In the genomic region with DNA sequence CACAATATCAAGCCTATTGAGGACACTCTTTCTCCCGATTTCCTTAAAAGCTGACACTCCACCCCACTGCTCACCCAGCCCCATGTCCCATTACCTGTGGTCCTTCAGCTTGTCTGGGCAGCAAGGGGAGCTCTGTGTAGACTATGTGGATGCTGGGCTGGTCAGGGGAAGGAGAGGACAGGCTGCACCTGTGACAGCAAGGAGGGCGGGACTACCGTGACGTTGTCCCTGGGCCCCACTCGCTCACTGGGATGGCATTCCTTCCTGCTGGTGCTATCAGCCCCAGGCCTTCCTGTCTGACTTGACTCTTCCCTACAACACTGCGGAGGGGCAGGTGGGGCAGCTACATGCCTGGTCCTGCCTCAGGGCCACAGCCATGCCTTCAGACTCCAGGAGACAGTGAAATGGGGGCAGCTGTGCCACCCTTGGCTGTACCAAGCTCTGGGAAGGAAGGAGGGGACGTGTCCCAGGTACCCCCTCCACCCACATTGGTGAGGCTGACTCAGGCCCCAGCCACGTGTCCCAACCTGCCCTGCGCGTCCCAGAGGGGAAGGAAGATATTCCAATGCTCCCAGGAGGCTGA, we compare ENCODE assay signal across 10 cellular contexts. TPM values are rescaled to one million over a fixed set of nuclear protein-coding genes. Genes with fewer than 3 reads are reported as not detected.
DNase-seq lines count a peak whose midpoint lies in the region; TF ChIP-seq lines count a peak whose summit lies in the region.
"Had no signal": no experiment of that assay in that cellular context is flagged by ENCODE, and none has a peak within 500 bp of the region (broad histone marks: within the 10 kb centered on the region; RNA-seq: fewer than 3 reads in every experiment).

A gene with protein sequence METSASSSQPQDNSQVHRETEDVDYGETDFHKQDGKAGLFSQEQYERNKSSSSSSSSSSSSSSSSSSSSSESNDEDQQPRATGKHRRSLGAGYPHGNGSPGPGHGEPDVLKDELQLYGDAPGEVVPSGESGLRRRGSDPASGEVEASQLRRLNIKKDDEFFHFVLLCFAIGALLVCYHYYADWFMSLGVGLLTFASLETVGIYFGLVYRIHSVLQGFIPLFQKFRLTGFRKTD (minus strand): TSS at position 163 of the 583 bp plus-strand sequence. CDS start 9,427 bp downstream, outside the sequence.

- DNase-seq in COLO668 (lab: John Stamatoyannopoulos, UW; ENCODE audit: unreplicated experiment), result peak; percentile 12
- DNase-seq in NCI-H2171 (lab: John Stamatoyannopoulos, UW), result peak; percentile 13
- peak; percentile 76 for DNase-seq in prostate gland (ENCODE audit: low spot score)
- no peak for DNase-seq in endothelial cell (ENCODE audit: low spot score)
- no peak for DNase-seq in GM19238 (ENCODE audit: insufficient read length, low spot score)
- no peak for DNase-seq in dedifferentiated amniotic fluid mesenchymal stem cell (ENCODE audit: extremely low spot score)
- no peak for DNase-seq in T-helper 1 cell
- DNase-seq: activated CD4-positive, alpha-beta T cell treated with anti-CD3 and anti-CD28 coated beads, Interleukin-2, amount 50 U/mL, for 1 hour; central memory CD4-positive, alpha-beta T cell had no signal

- TF ChIP-seq CTCF in prostate gland (IDR thresholded peaks at IDR 0.05) (no peak), endothelial cell (IDR thresholded peaks at IDR 0.05; ENCODE audit: unreplicated experiment) (no peak)

- H3K27ac ChIP-seq in esophagus (ENCODE audit: low read depth in 2 of 2, low read length in 1 of 2), result peak within 1 kb of the TSS; percentile 96 to 98
- peak within 1 kb of the TSS; percentile 74 to 80 for H3K27ac ChIP-seq in prostate gland

- 52 to 80% methylated on average over 10 of the region's 10 CpGs for WGBS in esophagus, 2 donors
- 55% methylated on average over 10 of the region's 10 CpGs for WGBS in prostate gland

- H3K36me3 ChIP-seq in esophagus (ENCODE audit: control insufficient read depth in 2 of 2, insufficient read depth in 2 of 2, low read length in 1 of 2) (no peaks in the 10 kb centered on the region), prostate gland (no peaks in the 10 kb centered on the region)

- TF ChIP-seq POLR2A in prostate gland (IDR thresholded peaks at IDR 0.05), result peak; percentile 72

- H3K4me3 ChIP-seq in esophagus (ENCODE audit: low read depth in 1 of 2, low read length in 2 of 2) (peak within 1 kb of the TSS; percentile 51 to 59), prostate gland (no peak within 1 kb of the TSS)

- H3K4me1 ChIP-seq in esophagus (ENCODE audit: control insufficient read depth in 2 of 2, insufficient read depth in 2 of 2, low read length in 1 of 2) (peaks cover 2 to 13% of the 10 kb centered on the region in 2 donors), prostate gland (replicated peaks) (no peaks in the 10 kb centered on the region)

- peaks cover 4% of the 10 kb centered on the region for H3K27me3 Mint-ChIP-seq in endothelial cell (ENCODE audit: unreplicated experiment)

- no peak within 1 kb of the TSS for H3K27ac Mint-ChIP-seq in endothelial cell (ENCODE audit: unreplicated experiment)

- H3K4me1 Mint-ChIP-seq in endothelial cell (ENCODE audit: unreplicated experiment), result peaks cover 10% of the 10 kb centered on the region

- no peaks in the 10 kb centered on the region for H3K36me3 Mint-ChIP-seq in endothelial cell (ENCODE audit: low read depth, unreplicated experiment)

- H3K9me3 Mint-ChIP-seq in endothelial cell (ENCODE audit: unreplicated experiment), result no peaks in the 10 kb centered on the region

- H3K4me3 Mint-ChIP-seq in endothelial cell (ENCODE audit: unreplicated experiment), result no peak within 1 kb of the TSS

- H3K27me3 ChIP-seq in esophagus (ENCODE audit: control insufficient read depth in 1 of 2, insufficient read depth in 2 of 2, low read length in 2 of 2) (no peaks in the 10 kb centered on the region), prostate gland (replicated peaks; ENCODE audit: insufficient read depth) (no peaks in the 10 kb centered on the region)

- H3K9me3 ChIP-seq in esophagus (ENCODE audit: control insufficient read depth in 2 of 2, insufficient read depth in 1 of 2, low read depth in 1 of 2, low read length in 1 of 2) (no peaks in the 10 kb centered on the region), prostate gland (no peaks in the 10 kb centered on the region)

- intact Hi-C loops in prostate gland (cut with DNase I), result no loop called here

RNA-seq across cellular contexts. Expression of the gene that starts here (rescaled TPM):
- 100 to 1,000 TPM; 277 to 722 TPM for polyA plus RNA-seq in esophagus
- total RNA-seq in prostate gland (1 to 10 TPM; 1.9 to 8.5 TPM), endothelial cell (ENCODE audit: unreplicated experiment) (not detected)

Comparison
In these comparisons a context has a peak if more than half of its experiments do, and no peak if none do; other contexts are left out.
1. DNase-seq: peak in COLO668 (single experiment), NCI-H2171 (single experiment) and prostate gland (single experiment); none in endothelial cell (single experiment), GM19238 (single experiment), dedifferentiated amniotic fluid mesenchymal stem cell (single experiment) and T-helper 1 cell (0 of 5).
2. H3K4me3 ChIP-seq: peak in esophagus (2 of 2); none in prostate gland (0 of 2).